In the genomic region with DNA sequence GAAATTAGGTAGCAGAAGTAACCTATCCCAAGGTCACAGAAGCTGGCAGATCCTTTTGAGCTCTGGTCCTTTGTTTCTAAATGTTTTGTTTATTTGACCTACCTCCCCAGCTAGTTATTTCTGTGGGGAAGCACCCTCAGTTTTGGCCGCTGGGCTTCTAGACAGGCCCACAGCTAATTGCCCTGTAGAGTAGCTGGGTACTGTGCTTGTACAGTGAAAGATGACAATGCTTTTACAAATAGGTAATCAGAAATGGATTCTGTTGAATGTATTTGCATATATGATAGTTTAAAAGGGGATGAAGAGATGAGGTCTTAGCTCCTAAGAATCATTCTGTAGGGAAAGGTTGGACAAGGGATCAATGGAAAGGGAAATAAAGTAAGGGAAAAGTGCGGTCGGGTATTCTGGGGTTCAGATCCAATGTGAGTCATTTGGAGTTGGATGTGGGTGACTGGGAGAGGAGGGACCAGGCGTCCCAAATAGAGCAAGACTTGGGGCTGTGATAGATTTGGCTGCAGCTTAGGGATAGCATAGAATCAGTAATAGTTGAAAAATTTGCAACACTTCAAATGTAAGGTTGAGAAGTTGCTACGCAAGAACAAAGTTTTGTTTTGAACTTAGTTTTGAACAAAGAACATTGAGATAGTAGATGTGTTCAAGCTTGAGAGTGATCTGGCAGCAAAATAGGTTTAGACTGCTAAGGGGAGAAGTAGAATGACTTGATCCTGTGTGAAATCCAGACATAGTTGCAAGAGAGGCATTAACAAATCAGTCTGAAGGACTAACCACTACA, we compare ENCODE assay signal across 10 cellular contexts. TPM values are rescaled to one million over a fixed set of nuclear protein-coding genes. Genes with fewer than 3 reads are reported as not detected.
DNase-seq lines count a peak whose midpoint lies in the region; ATAC-seq and TF ChIP-seq lines count a peak whose summit lies in the region.
"Had no signal": no experiment of that assay in that cellular context is flagged by ENCODE, and none has a peak within 500 bp of the region (broad histone marks: within the 10 kb centered on the region; RNA-seq: fewer than 3 reads in every experiment).

No MANE protein-coding gene starts in this region.

- no peak for TF ChIP-seq CTCF in BE2C (IDR thresholded peaks at IDR 0.05; ENCODE audit: low read depth, low read length)
- no peak for TF ChIP-seq CTCF in coronary artery (IDR thresholded peaks at IDR 0.05)

- POLR2A ChIA-PET in naive thymus-derived CD8-positive, alpha-beta T cell (lab: Charles Lee): interaction anchor here (1.1 to 2.9 kb wide), 4 partner anchors 16 to 453 kb away, joined by 3 to 11 read pairs (median 5); partner anchors contain the start of genes EEA1 and UBE2N

- peaks cover 4% of the 10 kb centered on the region; the same call in 1 of the 2 replicates for H3K4me1 ChIP-seq in BE2C

- H3K36me3 ChIP-seq in BE2C (peaks cover 4% of the 10 kb centered on the region; the same call in 1 of the 2 replicates), KOPT-K1 (ENCODE audit: insufficient read depth, low read length) (peaks cover 42% of the 10 kb centered on the region)

- peak overlapping the region in 9 of 10 donors; percentile 30 to 100 (median 99) for H3K4me3 Mint-ChIP-seq in naive thymus-derived CD8-positive, alpha-beta T cell

- H3K36me3 Mint-ChIP-seq in naive thymus-derived CD8-positive, alpha-beta T cell: peaks cover 0 to 6% (median 0%) of the 10 kb centered on the region in 3 donors

- H3K9me3 ChIP-seq in BE2C (no peaks in the 10 kb centered on the region), KOPT-K1 (ENCODE audit: insufficient read depth, low read length, poor library complexity, severe bottlenecking) (no peaks in the 10 kb centered on the region)

- H3K4me1 Mint-ChIP-seq in naive thymus-derived CD8-positive, alpha-beta T cell: peaks cover 39 to 73% (median 65%) of the 10 kb centered on the region in 4 donors

- H3K9me3 Mint-ChIP-seq in naive thymus-derived CD8-positive, alpha-beta T cell: no peaks in the 10 kb centered on the region

- DNase-seq in BE2C (no peak), coronary artery (ENCODE audit: low spot score) (no peak), NOMO-1 treated with DMSO at 0.1 percent for 48 hours (lab: John Stamatoyannopoulos, UW; ENCODE audit: unreplicated experiment) (no peak), left lobe of liver (ENCODE audit: low spot score) (no peak), posterior cingulate gyrus (no peak)
- no peak for DNase-seq in naive thymus-derived CD8-positive, alpha-beta T cell
- DNase-seq: activated CD4-positive, alpha-beta T cell treated with anti-CD3 and anti-CD28 coated beads for 1 hour; midbrain had no signal

- H3K27me3 Mint-ChIP-seq in naive thymus-derived CD8-positive, alpha-beta T cell: peaks cover 0 to 3% (median 0%) of the 10 kb centered on the region in 5 donors

- ATAC-seq in naive thymus-derived CD8-positive, alpha-beta T cell: no peak
- ATAC-seq in left lobe of liver (no peak), GM19463 (IDR thresholded peaks at IDR 0.05; ENCODE audit: unreplicated experiment) (no peak)

- peak overlapping the region in 9 of 10 donors; percentile 31 to 100 (median 75) for H3K27ac Mint-ChIP-seq in naive thymus-derived CD8-positive, alpha-beta T cell

- 0 out of 2 replicates have a peak overlapping the region, but pooled peaks have one; percentile 6 for H3K4me3 ChIP-seq in BE2C (ENCODE audit: low read depth, low read length)
- peak overlapping the region; percentile 79 for H3K4me3 ChIP-seq in coronary artery

- intact Hi-C loops in posterior cingulate gyrus (cut with DNase I): loop anchor here (5.0 kb wide), 1 partner anchor 454 kb away; the partner anchor contains the start of gene EEA1

- H3K27ac ChIP-seq in KOPT-K1 (ENCODE audit: low read depth, low read length, poor library complexity, severe bottlenecking): peak overlapping the region; percentile 3
- H3K27ac ChIP-seq in coronary artery: peak overlapping the region; percentile 83 to 86

- H3K27me3 ChIP-seq in BE2C: no peaks in the 10 kb centered on the region

RNA-seq across cellular contexts. Expression of gene NUDT4, which starts 3.7 kb away (rescaled TPM):
- polyA plus RNA-seq in BE2C (2012; ENCODE audit: insufficient read depth, insufficient read length, low read depth): 23.5 TPM
- 10 to 100 TPM; 52.0 to 55.5 TPM for total RNA-seq in naive thymus-derived CD8-positive, alpha-beta T cell
- polyA plus RNA-seq in naive thymus-derived CD8-positive, alpha-beta T cell: 10 to 100 TPM; 38.0 to 47.8 (median 38.1) TPM
- 17.6 TPM for total RNA-seq in left lobe of liver
